ENCODE assay signal across 8 cellular contexts in the genomic region with DNA sequence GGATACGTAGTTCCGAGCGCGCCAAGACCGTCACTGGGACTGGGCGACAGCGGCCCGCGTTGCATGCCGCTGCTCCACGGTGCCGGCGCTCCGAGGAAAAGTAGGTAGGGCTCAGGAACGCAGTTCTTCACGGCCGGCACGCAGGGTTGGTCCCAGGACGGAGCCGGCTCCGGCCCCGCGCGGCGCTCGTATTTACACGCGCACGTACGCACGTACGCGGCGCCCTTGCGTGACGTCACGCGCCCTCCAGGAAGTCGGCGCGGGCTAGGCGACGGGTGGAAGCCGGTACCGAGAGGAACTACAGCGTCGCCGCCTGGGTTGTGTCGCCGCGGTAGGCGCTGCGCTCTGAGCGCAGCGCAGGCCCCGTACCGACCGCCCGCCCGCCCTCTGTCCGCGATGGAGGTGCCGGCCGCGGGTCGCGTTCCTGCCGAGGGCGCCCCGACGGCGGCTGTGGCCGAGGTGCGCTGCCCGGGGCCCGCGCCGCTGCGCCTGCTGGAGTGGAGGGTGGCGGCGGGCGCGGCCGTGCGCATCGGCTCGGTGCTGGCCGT. TPM values are rescaled to one million over a fixed set of nuclear protein-coding genes. Genes with fewer than 3 reads are reported as not detected.
A peak's percentile ranks its signal among the peaks of the same experiment; 100 is the strongest.
DNase-seq lines count a peak whose midpoint lies in the region; TF ChIP-seq lines count a peak whose summit lies in the region.

A gene with protein sequence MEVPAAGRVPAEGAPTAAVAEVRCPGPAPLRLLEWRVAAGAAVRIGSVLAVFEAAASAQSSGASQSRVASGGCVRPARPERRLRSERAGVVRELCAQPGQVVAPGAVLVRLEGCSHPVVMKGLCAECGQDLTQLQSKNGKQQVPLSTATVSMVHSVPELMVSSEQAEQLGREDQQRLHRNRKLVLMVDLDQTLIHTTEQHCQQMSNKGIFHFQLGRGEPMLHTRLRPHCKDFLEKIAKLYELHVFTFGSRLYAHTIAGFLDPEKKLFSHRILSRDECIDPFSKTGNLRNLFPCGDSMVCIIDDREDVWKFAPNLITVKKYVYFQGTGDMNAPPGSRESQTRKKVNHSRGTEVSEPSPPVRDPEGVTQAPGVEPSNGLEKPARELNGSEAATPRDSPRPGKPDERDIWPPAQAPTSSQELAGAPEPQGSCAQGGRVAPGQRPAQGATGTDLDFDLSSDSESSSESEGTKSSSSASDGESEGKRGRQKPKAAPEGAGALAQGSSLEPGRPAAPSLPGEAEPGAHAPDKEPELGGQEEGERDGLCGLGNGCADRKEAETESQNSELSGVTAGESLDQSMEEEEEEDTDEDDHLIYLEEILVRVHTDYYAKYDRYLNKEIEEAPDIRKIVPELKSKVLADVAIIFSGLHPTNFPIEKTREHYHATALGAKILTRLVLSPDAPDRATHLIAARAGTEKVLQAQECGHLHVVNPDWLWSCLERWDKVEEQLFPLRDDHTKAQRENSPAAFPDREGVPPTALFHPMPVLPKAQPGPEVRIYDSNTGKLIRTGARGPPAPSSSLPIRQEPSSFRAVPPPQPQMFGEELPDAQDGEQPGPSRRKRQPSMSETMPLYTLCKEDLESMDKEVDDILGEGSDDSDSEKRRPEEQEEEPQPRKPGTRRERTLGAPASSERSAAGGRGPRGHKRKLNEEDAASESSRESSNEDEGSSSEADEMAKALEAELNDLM (plus strand): TSS at position 252 of the 548 bp plus-strand sequence. CDS start 145 bp downstream, at position 397.

- peak within 1 kb of the TSS; percentile 90 to 94 for H3K4me3 Mint-ChIP-seq in H9
- peak within 1 kb of the TSS; percentile 93 for H3K4me3 Mint-ChIP-seq in activated naive CD4-positive, alpha-beta T cell treated with anti-CD3 and anti-CD28 coated beads for 36 hours

- H3K18ac ChIP-seq in H9 (ENCODE audit: insufficient read length, low read depth, low read length) = peak within 1 kb of the TSS; percentile 98

- H2BK5ac ChIP-seq in H9 (ENCODE audit: insufficient read length, low read length) = no peak within 1 kb of the TSS

- peak within 1 kb of the TSS; percentile 97 for H3K14ac ChIP-seq in H9 (ENCODE audit: insufficient read depth, low read length)

- H3K27ac Mint-ChIP-seq in H9 = peak within 1 kb of the TSS; percentile 98 to 99 (median 99)
- H3K27ac Mint-ChIP-seq in activated naive CD4-positive, alpha-beta T cell treated with anti-CD3 and anti-CD28 coated beads for 36 hours = peak within 1 kb of the TSS; percentile 98

- intact Hi-C loops in activated naive CD4-positive, alpha-beta T cell treated with anti-CD3 and anti-CD28 coated beads for 36 hours (cut with micrococcal nuclease) = loop anchor here (1.0 to 5.0 kb wide), 13 partner anchors 118 to 1037 kb away; partner anchors contain the start of genes ADNP2, ATP9B, HSBP1L1 and KCNG2

- H4K91ac ChIP-seq in H9 (ENCODE audit: insufficient read length, low read depth, low read length) = no peak within 1 kb of the TSS

- H3K36me3 Mint-ChIP-seq in H9 (ENCODE audit: insufficient read depth in 1 of 3, low read depth in 3 of 3) = peaks cover 2 to 22% (median 20%) of the 10 kb centered on the region in 3 experiments; a peak in 6 of 7 replicates
- H3K36me3 Mint-ChIP-seq in activated naive CD4-positive, alpha-beta T cell treated with anti-CD3 and anti-CD28 coated beads for 36 hours (ENCODE audit: low read depth) = peaks cover 34% of the 10 kb centered on the region

- H4K20me1 ChIP-seq in H9 (ENCODE audit: control insufficient read depth, insufficient read depth, insufficient read length) = no peaks in the 10 kb centered on the region

- H3K23me2 ChIP-seq in H9 (ENCODE audit: insufficient read length, low read depth, low read length, poor library complexity, severe bottlenecking) = peaks cover 5% of the 10 kb centered on the region

- H3K4ac ChIP-seq in H9 (ENCODE audit: low read depth, low read length) = no peak within 1 kb of the TSS

- peaks cover 4% of the 10 kb centered on the region; the same call in 1 of the 2 replicates for H3K4me1 ChIP-seq in H9 (ENCODE audit: insufficient read depth, low read length)

- no peak within 1 kb of the TSS for H3T11ph ChIP-seq in H9 (ENCODE audit: low read length)

- H2AFZ ChIP-seq in H9 (ENCODE audit: low read length) = no peak within 1 kb of the TSS

- no peak within 1 kb of the TSS for H2BK15ac ChIP-seq in H9 (ENCODE audit: low read depth, low read length)

- H3K9ac ChIP-seq in H9 (ENCODE audit: extremely low read depth, insufficient read length, low read length) = peak within 1 kb of the TSS; percentile 73

- H3K36me3 ChIP-seq in MG63 = no peaks in the 10 kb centered on the region; the same call in none of the 2 replicates

- H3K27ac ChIP-seq in H9 (ENCODE audit: insufficient read length, low read depth, low read length) = no peak within 1 kb of the TSS
- H3K27ac ChIP-seq in substantia nigra (ENCODE audit: low read depth, low read length, poor library complexity, severe bottlenecking) = peak within 1 kb of the TSS; percentile 98

- no peaks in the 10 kb centered on the region for H3K27me3 Mint-ChIP-seq in H9 (ENCODE audit: low read depth)
- H3K27me3 Mint-ChIP-seq in activated naive CD4-positive, alpha-beta T cell treated with anti-CD3 and anti-CD28 coated beads for 36 hours (ENCODE audit: low read depth) = no peaks in the 10 kb centered on the region

- H3K9me3 ChIP-seq in H9 (ENCODE audit: control insufficient read depth, low read depth, low read length) = no peaks in the 10 kb centered on the region
- H3K9me3 ChIP-seq in MG63 = no peaks in the 10 kb centered on the region

- H4K8ac ChIP-seq in H9 (replicated peaks; ENCODE audit: insufficient read length, low read depth, low read length) = no peak within 1 kb of the TSS

- peak; percentile 84 for DNase-seq in GF-D8 (lab: John Stamatoyannopoulos, UW)
- DNase-seq in H9 = peak; percentile 89
- DNase-seq in MG63 = peak; percentile 84
- DNase-seq in SIG-M5 treated with dmso at 0.1 percent for 504 hours (lab: John Stamatoyannopoulos, UW; ENCODE audit: unreplicated experiment) = peak; percentile 81
- DNase-seq in activated naive CD4-positive, alpha-beta T cell treated with anti-CD3 and anti-CD28 coated beads for 36 hours = peak; percentile 91
- DNase-seq in globus pallidus (ENCODE audit: low spot score) = peak; percentile 88
- peak in 49 of 56 donors; percentile 66 to 99 (median 92) for DNase-seq in nucleus accumbens (lab: John Stamatoyannopoulos, UW)
- peak in 41 of 49 donors; percentile 73 to 98 (median 93) for DNase-seq in substantia nigra (lab: John Stamatoyannopoulos, UW)

- H3K4me2 ChIP-seq in H9 (ENCODE audit: insufficient read depth, insufficient read length, low read length) = peak within 1 kb of the TSS; percentile 70

- H3K79me2 ChIP-seq in H9 (ENCODE audit: insufficient read depth, low read length) = peaks cover 44% of the 10 kb centered on the region; the same call in 1 of the 2 replicates

- H3K23ac ChIP-seq in H9 (ENCODE audit: insufficient read length, low read depth, low read length) = no peak within 1 kb of the TSS

- no peaks in the 10 kb centered on the region for H3K9me3 Mint-ChIP-seq in H9
- H3K9me3 Mint-ChIP-seq in activated naive CD4-positive, alpha-beta T cell treated with anti-CD3 and anti-CD28 coated beads for 36 hours = no peaks in the 10 kb centered on the region

- no peak within 1 kb of the TSS for H2BK12ac ChIP-seq in H9 (ENCODE audit: insufficient read length, low read depth, low read length)

- no peak within 1 kb of the TSS for H2BK120ac ChIP-seq in H9 (ENCODE audit: low read depth, low read length, poor library complexity, severe bottlenecking)

- CTCF ChIA-PET in activated naive CD4-positive, alpha-beta T cell treated with anti-CD3 and anti-CD28 coated beads for 36 hours (lab: Charles Lee) = interaction anchor here (0.7 to 1.8 kb wide), 3 partner anchors 22 to 299 kb away, joined by 3 to 5 read pairs (median 5); no protein-coding TSS in a partner anchor

- H4K5ac ChIP-seq in H9 (ENCODE audit: insufficient read length, low read depth, low read length) = no peak within 1 kb of the TSS

- no peak within 1 kb of the TSS for H2BK20ac ChIP-seq in H9 (ENCODE audit: low read depth, low read length, poor library complexity, severe bottlenecking)

- peak within 1 kb of the TSS; percentile 83 for H3K4me3 ChIP-seq in MG63

- H3K56ac ChIP-seq in H9 (ENCODE audit: insufficient read length, low read depth, low read length) = no peak within 1 kb of the TSS

- peaks cover 4% of the 10 kb centered on the region for H3K79me1 ChIP-seq in H9 (ENCODE audit: insufficient read depth, low read depth, low read length, poor library complexity, severe bottlenecking)

- no peaks in the 10 kb centered on the region for H3K27me3 ChIP-seq in H9 (ENCODE audit: insufficient read depth, low read length)
- no peaks in the 10 kb centered on the region for H3K27me3 ChIP-seq in MG63

- no CpG with 5 or more reads among the region's 88 CpGs for WGBS in H9 (ENCODE audit: extremely low coverage, insufficient read length, low lambda C conversion rate)

- no peak for TF ChIP-seq CTCF in H9 (conservative IDR thresholded peaks at IDR 0.05)

- no peak within 1 kb of the TSS for H2AK5ac ChIP-seq in H9 (ENCODE audit: insufficient read length, low read length)

- peaks cover 23 to 30% of the 10 kb centered on the region in 2 experiments for H3K4me1 Mint-ChIP-seq in H9
- H3K4me1 Mint-ChIP-seq in activated naive CD4-positive, alpha-beta T cell treated with anti-CD3 and anti-CD28 coated beads for 36 hours (ENCODE audit: low read depth) = peaks cover 68% of the 10 kb centered on the region

RNA-seq across cellular contexts. Expression of the gene that starts here (rescaled TPM):
- 31.9 and 33.7 TPM in 2 replicates for total RNA-seq in H9 (2021)
- 28.9 and 30.1 TPM in 2 replicates for total RNA-seq in MG63 (2014; rRNA removed; shearing (Covaris generic); ENCODE audit: low replicate concordance)
- total RNA-seq in activated naive CD4-positive, alpha-beta T cell treated with anti-CD3 and anti-CD28 coated beads for 36 hours = 10 to 100 TPM; 28.0 to 29.1 TPM
